8 cellular contexts compared by ENCODE assay signal in the genomic region with DNA sequence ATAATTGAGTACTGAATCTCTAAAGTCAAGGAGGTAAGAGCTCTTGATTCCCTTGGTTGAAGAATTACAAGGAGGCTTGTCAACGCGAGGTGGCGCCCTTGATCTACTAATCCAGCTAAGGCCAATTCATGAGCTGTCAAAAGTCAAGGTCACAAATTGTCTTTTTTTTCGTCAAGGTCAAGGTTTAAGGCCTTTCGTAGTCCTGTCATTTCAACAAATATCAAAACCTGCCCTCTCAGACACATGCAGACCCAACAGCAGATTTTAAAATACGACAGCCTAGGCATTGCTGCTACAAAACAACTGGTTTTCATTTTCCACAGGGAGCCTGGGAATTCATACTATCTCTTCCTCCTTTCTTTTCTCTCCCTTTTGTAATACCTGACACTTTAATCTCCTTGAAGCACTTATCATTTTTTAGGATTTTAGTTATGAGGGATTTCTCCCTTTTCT. TPM values are rescaled to one million over a fixed set of nuclear protein-coding genes. Genes with fewer than 3 reads are reported as not detected.
DNase-seq lines count a peak whose midpoint lies in the region; ATAC-seq and TF ChIP-seq lines count a peak whose summit lies in the region.

No MANE protein-coding gene starts in this region.

- peaks cover 77% of the 10 kb centered on the region for H3K27me3 ChIP-seq in CD8-positive, alpha-beta memory T cell (ENCODE audit: insufficient read depth, low read length, poor library complexity, severe bottlenecking)
- H3K27me3 ChIP-seq in thymus (ENCODE audit: control insufficient read depth, insufficient read depth) = peaks cover 77% of the 10 kb centered on the region

- H3K36me3 Mint-ChIP-seq in CD8-positive, alpha-beta memory T cell = no peaks in the 10 kb centered on the region
- H3K36me3 Mint-ChIP-seq in activated T-helper 1 cell treated with anti-CD3 and anti-CD28 coated beads, Interleukin-12 subunit alpha, Interleukin-12 subunit beta, Interleukin-2, Interleukin-4 antibody, amounts not matched to agents 30 ng/mL and 10 ng/mL and 1 ng/mL, durations not matched to agents 14 hours and 24 hours and 36 hours (ENCODE audit: low read depth) = no peaks in the 10 kb centered on the region

- H3K4me3 Mint-ChIP-seq in CD8-positive, alpha-beta memory T cell = peak overlapping the region in 2 of 7 donors; percentile 41 to 53
- H3K4me3 Mint-ChIP-seq in activated T-helper 1 cell treated with anti-CD3 and anti-CD28 coated beads, Interleukin-12 subunit alpha, Interleukin-12 subunit beta, Interleukin-2, Interleukin-4 antibody, amounts not matched to agents 30 ng/mL and 10 ng/mL and 1 ng/mL, durations not matched to agents 14 hours and 24 hours and 36 hours = no peak overlapping the region

- POLR2A ChIA-PET in CD8-positive, alpha-beta memory T cell (lab: Charles Lee) = interaction anchor here (0.9 kb wide), 1 partner anchor 9 kb away, joined by 3 read pairs; no protein-coding TSS in a partner anchor

- CTCF ChIA-PET in CD8-positive, alpha-beta memory T cell (lab: Charles Lee) = interaction anchor here (0.7 to 2.5 kb wide), 36 partner anchors 9 to 934 kb away, joined by 3 to 22 read pairs (median 4); partner anchors contain the start of genes HOXA11 and HOXA3

- TF ChIP-seq CTCF in omental fat pad (IDR thresholded peaks at IDR 0.05) = peak in 1 of 3 donors; percentile 71

- no peak for TF ChIP-seq EP300 in Ishikawa (IDR thresholded peaks at IDR 0.05; ENCODE audit: borderline replicate concordance)

- H3K9me3 ChIP-seq in CD8-positive, alpha-beta memory T cell (ENCODE audit: low read length) = no peaks in the 10 kb centered on the region
- peaks cover 1% of the 10 kb centered on the region for H3K9me3 ChIP-seq in thymus (ENCODE audit: control insufficient read depth)

- H3K9me3 Mint-ChIP-seq in CD8-positive, alpha-beta memory T cell = peaks cover 0 to 7% (median 0%) of the 10 kb centered on the region in 5 donors
- no peaks in the 10 kb centered on the region for H3K9me3 Mint-ChIP-seq in activated T-helper 1 cell treated with anti-CD3 and anti-CD28 coated beads, Interleukin-12 subunit alpha, Interleukin-12 subunit beta, Interleukin-2, Interleukin-4 antibody, amounts not matched to agents 30 ng/mL and 10 ng/mL and 1 ng/mL, durations not matched to agents 14 hours and 24 hours and 36 hours

- H3K4me1 Mint-ChIP-seq in CD8-positive, alpha-beta memory T cell = peaks cover 32 to 48% (median 36%) of the 10 kb centered on the region in 3 donors
- H3K4me1 Mint-ChIP-seq in activated T-helper 1 cell treated with anti-CD3 and anti-CD28 coated beads, Interleukin-12 subunit alpha, Interleukin-12 subunit beta, Interleukin-2, Interleukin-4 antibody, amounts not matched to agents 30 ng/mL and 10 ng/mL and 1 ng/mL, durations not matched to agents 14 hours and 24 hours and 36 hours (ENCODE audit: low read depth) = no peaks in the 10 kb centered on the region

- H3K27me3 Mint-ChIP-seq in CD8-positive, alpha-beta memory T cell = peaks cover 81 to 90% of the 10 kb centered on the region in 2 donors
- peaks cover 80% of the 10 kb centered on the region for H3K27me3 Mint-ChIP-seq in activated T-helper 1 cell treated with anti-CD3 and anti-CD28 coated beads, Interleukin-12 subunit alpha, Interleukin-12 subunit beta, Interleukin-2, Interleukin-4 antibody, amounts not matched to agents 30 ng/mL and 10 ng/mL and 1 ng/mL, durations not matched to agents 14 hours and 24 hours and 36 hours (ENCODE audit: insufficient read depth)

- no peak overlapping the region for H3K4me3 ChIP-seq in CD8-positive, alpha-beta memory T cell (ENCODE audit: low read length)
- no peak overlapping the region for H3K4me3 ChIP-seq in thymus (ENCODE audit: low read length)

- TF ChIP-seq RAD21 in Ishikawa (IDR thresholded peaks at IDR 0.05; ENCODE audit: low read depth) = peak; percentile 97

- H3K4me1 ChIP-seq in CD8-positive, alpha-beta memory T cell (ENCODE audit: insufficient read depth, low read length) = peaks cover 33% of the 10 kb centered on the region
- peaks cover 16% of the 10 kb centered on the region for H3K4me1 ChIP-seq in thymus (ENCODE audit: control insufficient read depth, insufficient read depth, low read length)

- H3K36me3 ChIP-seq in CD8-positive, alpha-beta memory T cell (ENCODE audit: insufficient read depth, low read length) = no peaks in the 10 kb centered on the region
- no peaks in the 10 kb centered on the region for H3K36me3 ChIP-seq in thymus (ENCODE audit: control insufficient read depth, insufficient read depth)

- WGBS in thymus = 3% methylated on average over 6 of the region's 6 CpGs

- no peak for ATAC-seq in omental fat pad (ENCODE audit: low FRiP score)
- ATAC-seq in GM18511 (IDR thresholded peaks at IDR 0.05; ENCODE audit: unreplicated experiment) = no peak

- H3K27ac ChIP-seq in CD8-positive, alpha-beta memory T cell (ENCODE audit: low read depth, low read length) = no peak overlapping the region
- peak overlapping the region; percentile 20 for H3K27ac ChIP-seq in thymus (ENCODE audit: low read depth)

- intact Hi-C loops in activated T-helper 1 cell treated with anti-CD3 and anti-CD28 coated beads, Interleukin-12 subunit alpha, Interleukin-12 subunit beta, Interleukin-2, Interleukin-4 antibody, amounts not matched to agents 30 ng/mL and 10 ng/mL and 1 ng/mL, durations not matched to agents 14 hours and 24 hours and 36 hours (cut with micrococcal nuclease) = loop anchor here (1.0 to 10.0 kb wide), 9 partner anchors 380 to 1656 kb away; no protein-coding TSS in a partner anchor

- peak; percentile 62 to 84 (median 75) for DNase-seq in CD8-positive, alpha-beta memory T cell
- DNase-seq in RPMI7951 (ENCODE audit: low read depth) = peak; percentile 71
- peak; percentile 59 for DNase-seq in activated T-helper 1 cell treated with anti-CD3 and anti-CD28 coated beads, Interleukin-12 subunit alpha, Interleukin-12 subunit beta, Interleukin-2, Interleukin-4 antibody, amounts not matched to agents 30 ng/mL and 10 ng/mL and 1 ng/mL, durations not matched to agents 14 hours and 24 hours and 36 hours (ENCODE audit: low spot score)
- peak; percentile 83 for DNase-seq in fibroblast of peridontal ligament (ENCODE audit: extremely low read depth)
- DNase-seq in omental fat pad (ENCODE audit: low spot score) = peak; percentile 98

- H3K27ac Mint-ChIP-seq in CD8-positive, alpha-beta memory T cell = peak overlapping the region in 1 of 8 donors; percentile 38
- no peak overlapping the region for H3K27ac Mint-ChIP-seq in activated T-helper 1 cell treated with anti-CD3 and anti-CD28 coated beads, Interleukin-12 subunit alpha, Interleukin-12 subunit beta, Interleukin-2, Interleukin-4 antibody, amounts not matched to agents 30 ng/mL and 10 ng/mL and 1 ng/mL, durations not matched to agents 14 hours and 24 hours and 36 hours

RNA-seq across cellular contexts. Expression of gene HOXA13, which starts 3.6 kb away (rescaled TPM):
- total RNA-seq in CD8-positive, alpha-beta memory T cell = not detected
- not detected for polyA plus RNA-seq in CD8-positive, alpha-beta memory T cell
- total RNA-seq in RPMI7951 (2014; rRNA removed; shearing (Covaris generic)) = 1.7 and 2.3 TPM in 2 replicates
- total RNA-seq in activated T-helper 1 cell treated with anti-CD3 and anti-CD28 coated beads, Interleukin-12 subunit alpha, Interleukin-12 subunit beta, Interleukin-2, Interleukin-4 antibody, amounts not matched to agents 30 ng/mL and 10 ng/mL and 1 ng/mL, durations not matched to agents 14 hours and 24 hours and 36 hours = not detected in 2 replicates
- not detected for total RNA-seq in omental fat pad
- polyA plus RNA-seq in thymus = 0.02 TPM

RNA-seq across cellular contexts. Expression of gene HOXA11, which starts 11.3 kb away (rescaled TPM):
- not detected for total RNA-seq in CD8-positive, alpha-beta memory T cell
- polyA plus RNA-seq in CD8-positive, alpha-beta memory T cell = not detected
- total RNA-seq in RPMI7951 (2014; rRNA removed; shearing (Covaris generic)) = 1.4 and 1.9 TPM in 2 replicates
- not detected in 2 replicates for total RNA-seq in activated T-helper 1 cell treated with anti-CD3 and anti-CD28 coated beads, Interleukin-12 subunit alpha, Interleukin-12 subunit beta, Interleukin-2, Interleukin-4 antibody, amounts not matched to agents 30 ng/mL and 10 ng/mL and 1 ng/mL, durations not matched to agents 14 hours and 24 hours and 36 hours
- not detected for total RNA-seq in omental fat pad
- under 0.01 TPM for polyA plus RNA-seq in thymus

RNA-seq across cellular contexts. Expression of gene HOXA10, which starts 22.2 kb away (rescaled TPM):
- not detected for total RNA-seq in CD8-positive, alpha-beta memory T cell
- 0.09 TPM for polyA plus RNA-seq in CD8-positive, alpha-beta memory T cell
- 12.9 and 18.7 TPM in 2 replicates for total RNA-seq in RPMI7951 (2014; rRNA removed; shearing (Covaris generic))
- not detected in 2 replicates for total RNA-seq in activated T-helper 1 cell treated with anti-CD3 and anti-CD28 coated beads, Interleukin-12 subunit alpha, Interleukin-12 subunit beta, Interleukin-2, Interleukin-4 antibody, amounts not matched to agents 30 ng/mL and 10 ng/mL and 1 ng/mL, durations not matched to agents 14 hours and 24 hours and 36 hours
- 1 to 10 TPM in 2 of 4 donors, under 1 TPM in 2; 0.56 to 1.9 (median 1.2) TPM for total RNA-seq in omental fat pad
- polyA plus RNA-seq in thymus = 3.5 TPM

RNA-seq across cellular contexts. Expression of gene HOXA9, which starts 31.0 kb away (rescaled TPM):
- not detected for total RNA-seq in CD8-positive, alpha-beta memory T cell
- polyA plus RNA-seq in CD8-positive, alpha-beta memory T cell = not detected
- 0.12 TPM in 1 of 2 replicates, not detected in the other for total RNA-seq in RPMI7951 (2014; rRNA removed; shearing (Covaris generic))
- not detected in 2 replicates for total RNA-seq in activated T-helper 1 cell treated with anti-CD3 and anti-CD28 coated beads, Interleukin-12 subunit alpha, Interleukin-12 subunit beta, Interleukin-2, Interleukin-4 antibody, amounts not matched to agents 30 ng/mL and 10 ng/mL and 1 ng/mL, durations not matched to agents 14 hours and 24 hours and 36 hours
- total RNA-seq in omental fat pad = 1 to 10 TPM in 2 of 4 donors, under 1 TPM in 1, not detected in 1; 0.19 to 2.4 (median 1.0) TPM
- polyA plus RNA-seq in thymus = 4.9 TPM

RNA-seq across cellular contexts. Expression of gene HOXA7, which starts 39.8 kb away (rescaled TPM):
- total RNA-seq in CD8-positive, alpha-beta memory T cell = not detected
- polyA plus RNA-seq in CD8-positive, alpha-beta memory T cell = not detected
- 16.4 and 19.7 TPM in 2 replicates for total RNA-seq in RPMI7951 (2014; rRNA removed; shearing (Covaris generic))
- total RNA-seq in activated T-helper 1 cell treated with anti-CD3 and anti-CD28 coated beads, Interleukin-12 subunit alpha, Interleukin-12 subunit beta, Interleukin-2, Interleukin-4 antibody, amounts not matched to agents 30 ng/mL and 10 ng/mL and 1 ng/mL, durations not matched to agents 14 hours and 24 hours and 36 hours = not detected in 2 replicates
- total RNA-seq in omental fat pad = 1 to 10 TPM; 4.6 to 6.1 (median 5.3) TPM
- 0.41 TPM for polyA plus RNA-seq in thymus
